8 cellular contexts compared by ENCODE assay signal in the genomic region with DNA sequence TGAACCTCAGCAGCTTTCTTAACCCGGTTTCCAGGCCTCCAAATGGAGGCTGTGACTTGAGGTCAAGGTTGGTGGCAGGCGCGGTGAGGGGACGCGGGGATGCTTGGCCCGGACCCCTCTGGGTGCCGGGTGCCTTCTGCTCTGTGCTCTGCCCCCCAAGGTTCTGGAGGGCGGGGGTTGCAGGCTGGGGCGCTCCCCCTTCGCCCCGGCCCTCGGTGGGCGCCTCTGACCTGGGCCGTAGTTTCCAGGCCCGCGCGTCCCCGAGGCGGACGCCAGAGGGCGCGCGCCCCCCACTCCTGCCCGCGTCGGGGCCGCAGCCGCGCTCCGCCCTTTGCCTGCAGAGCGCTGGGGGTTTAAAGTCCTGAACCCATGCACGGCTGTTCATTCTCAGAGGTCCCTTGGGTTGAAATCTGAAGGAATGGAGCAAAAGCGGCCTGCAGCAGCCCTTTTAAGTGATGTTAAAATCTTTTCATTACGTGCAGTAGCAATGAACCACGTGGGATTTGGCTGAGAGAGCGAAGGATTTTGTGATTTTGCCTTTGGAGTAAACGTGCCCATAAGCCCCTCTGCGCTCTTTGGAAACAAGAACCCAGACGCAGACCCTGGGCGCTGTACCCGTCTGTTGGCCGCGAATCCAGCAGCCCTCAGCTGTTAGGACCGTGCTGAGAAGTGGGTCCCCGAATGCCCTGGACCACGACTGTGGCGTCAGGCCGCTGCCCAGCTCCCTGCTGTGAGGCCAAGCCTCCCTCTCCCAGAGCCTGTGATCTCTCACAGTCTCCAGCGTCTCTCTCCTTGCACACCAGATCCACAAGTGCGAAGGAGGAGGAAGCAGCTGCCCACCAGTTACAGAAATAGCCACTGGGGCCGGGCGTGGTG.
A peak's percentile ranks its signal among the peaks of the same experiment; 100 is the strongest.
DNase-seq lines count a peak whose midpoint lies in the region; ATAC-seq and TF ChIP-seq lines count a peak whose summit lies in the region.

No MANE protein-coding gene starts in this region.

- intact Hi-C loops in cardiac septum (cut with DNase I) (no loop called here), left ventricle myocardium superior (cut with micrococcal nuclease) (no loop called here)

- TF ChIP-seq CTCF in cardiac muscle cell (IDR thresholded peaks at IDR 0.05; ENCODE audit: low read depth, low read length), result peak; percentile 66
- TF ChIP-seq CTCF in VCaP (conservative IDR thresholded peaks at IDR 0.05), result peak; percentile 98

- H3K4me1 ChIP-seq in cardiac muscle cell (ENCODE audit: low read depth), result no peaks in the 10 kb centered on the region

- H3K27me3 ChIP-seq in cardiac muscle cell, result no peaks in the 10 kb centered on the region

- DNase-seq in cardiac muscle cell (ENCODE audit: low read depth in 1 of 2, low spot score in 1 of 2), result peak; percentile 19 to 71
- no peak for DNase-seq in cardiac septum (ENCODE audit: low spot score)
- DNase-seq in left ventricle myocardium superior, result peak; percentile 48
- DNase-seq in stimulated activated CD4-positive, alpha-beta T cell treated with anti-CD3 and anti-CD28 coated beads, Interleukin-4, amount 100 ng/mL, for 1 hour, result peak; percentile 25
- no peak for DNase-seq in cerebellar nuclear complex (lab: John Stamatoyannopoulos, UW)
- DNase-seq in NCI-H2196 (lab: John Stamatoyannopoulos, UW; ENCODE audit: unreplicated experiment), result no peak

- H3K27ac ChIP-seq in cardiac muscle cell (no peak overlapping the region), VCaP (no peak overlapping the region)

- H3K36me3 ChIP-seq in cardiac muscle cell, result no peaks in the 10 kb centered on the region

- no peak overlapping the region for H3K4me3 ChIP-seq in cardiac muscle cell

- no peaks in the 10 kb centered on the region for H3K9me3 ChIP-seq in cardiac muscle cell (ENCODE audit: low read depth)

- peak; percentile 76 for ATAC-seq in HG03039 (IDR thresholded peaks at IDR 0.05; ENCODE audit: unreplicated experiment)
- ATAC-seq in left ventricle myocardium superior, result peak; percentile 71

Comparison
In these comparisons a context has a peak if more than half of its experiments do, and no peak if none do; other contexts are left out.
1. DNase-seq: peak in cardiac muscle cell (2 of 2), left ventricle myocardium superior (single experiment) and stimulated activated CD4-positive, alpha-beta T cell treated with anti-CD3 and anti-CD28 coated beads, Interleukin-4, amount 100 ng/mL, for 1 hour (single experiment); none in cardiac septum (single experiment), cerebellar nuclear complex (0 of 2) and NCI-H2196 (single experiment).